8 cellular contexts compared by ENCODE assay signal in the genomic region with DNA sequence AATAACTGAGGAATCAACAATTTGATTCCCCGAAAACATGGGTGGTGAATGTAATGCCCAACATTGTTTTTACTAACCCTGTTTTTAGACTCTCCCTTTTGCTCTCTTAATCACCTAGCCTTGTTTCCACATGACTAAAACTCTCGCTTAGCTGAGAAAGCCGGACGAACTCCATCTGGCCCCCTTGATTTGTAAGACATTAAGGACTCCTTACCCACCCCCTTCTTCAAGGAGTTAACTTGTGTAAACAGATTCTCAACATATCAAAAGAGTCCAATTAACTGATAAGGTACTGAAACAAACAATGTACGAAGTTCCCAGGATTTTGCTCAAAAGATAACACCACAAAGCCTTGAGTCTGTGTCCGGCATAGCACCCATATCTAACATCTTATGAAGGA.
DNase-seq lines count a peak whose midpoint lies in the region; ATAC-seq, FAIRE-seq and TF ChIP-seq lines count a peak whose summit lies in the region.
"Not testable (repeated sequence)": the region's sequence is repeated elsewhere in the genome, so short reads cannot be mapped to it uniquely, and the experiment has no call there.

No MANE protein-coding gene starts in this region.

- not testable (repeated sequence) for H2AFZ ChIP-seq in GM23338; neural progenitor cell (replicated peaks)

- H4K20me1 ChIP-seq in GM23338 (replicated peaks; ENCODE audit: insufficient read depth): peaks cover 12% of the 10 kb centered on the region
- H4K20me1 ChIP-seq in neural progenitor cell (ENCODE audit: low read depth): not testable (repeated sequence)

- H3K9me3 ChIP-seq in HUES64 (ENCODE audit: insufficient read depth, low read depth, low read length); neural progenitor cell (ENCODE audit: low read depth): not testable (repeated sequence)
- H3K9me3 ChIP-seq in endodermal cell (ENCODE audit: control insufficient read depth, low read length): peaks cover 46% of the 10 kb centered on the region

- H3K27ac Mint-ChIP-seq in GM23338, WTC11, neural progenitor cell: not testable (repeated sequence)
- H3K27ac Mint-ChIP-seq in endodermal cell (peak overlapping the region; percentile 59), mesothelial cell of epicardium (peak overlapping the region; percentile 54), progenitor cell of endocrine pancreas (peak overlapping the region; percentile 25)

- H3K27me3 ChIP-seq in GM23338 (ENCODE audit: insufficient read depth) (peaks cover 73% of the 10 kb centered on the region), HUES64 (ENCODE audit: insufficient read depth, low read length) (peaks cover 59% of the 10 kb centered on the region)
- H3K27me3 ChIP-seq in endodermal cell (ENCODE audit: control insufficient read depth, insufficient read depth, low read length, poor library complexity, severe bottlenecking); neural progenitor cell: not testable (repeated sequence)

- H3K4me1 ChIP-seq in GM23338 (ENCODE audit: insufficient read depth) (peaks cover 37% of the 10 kb centered on the region), HUES64 (ENCODE audit: insufficient read depth, low read length) (peaks cover 60% of the 10 kb centered on the region), neural progenitor cell (peaks cover 18% of the 10 kb centered on the region)
- H3K4me1 ChIP-seq in endodermal cell (ENCODE audit: control insufficient read depth, insufficient read depth, low read length): not testable (repeated sequence)

- not testable (repeated sequence) for H3K9ac ChIP-seq in HUES64 (ENCODE audit: low read depth, low read length); endodermal cell (ENCODE audit: extremely low read depth, low read length, poor library complexity, severe bottlenecking); neural progenitor cell

- peaks cover 56% of the 10 kb centered on the region for H3K27me3 Mint-ChIP-seq in GM23338 (ENCODE audit: insufficient read depth, low read depth, poor library complexity)
- peaks cover 97% of the 10 kb centered on the region for H3K27me3 Mint-ChIP-seq in WTC11 (ENCODE audit: low read depth)
- peaks cover 50% of the 10 kb centered on the region for H3K27me3 Mint-ChIP-seq in endodermal cell (ENCODE audit: insufficient read depth)
- not testable (repeated sequence) for H3K27me3 Mint-ChIP-seq in mesothelial cell of epicardium (ENCODE audit: low read depth); neural progenitor cell (ENCODE audit: insufficient read depth, low read depth); progenitor cell of endocrine pancreas

- not testable (repeated sequence) for H3K36me3 ChIP-seq in GM23338 (ENCODE audit: insufficient read depth); HUES64 (ENCODE audit: insufficient read depth, low read length); neural progenitor cell
- H3K36me3 ChIP-seq in endodermal cell (ENCODE audit: control insufficient read depth, insufficient read depth, low read length): peaks cover 47% of the 10 kb centered on the region

- not testable (repeated sequence) for H3F3A ChIP-seq in GM23338 (replicated peaks; ENCODE audit: low read depth); neural progenitor cell (ENCODE audit: low read depth)

- WGBS in HUES64: 13% methylated on average over 5 of the region's 6 CpGs
- 11 to 22% methylated on average over 2 to 4 of the region's 6 CpGs for WGBS in endodermal cell (ENCODE audit: insufficient coverage in 1 of 2, insufficient read length in 1 of 2), 2 experiments

- H3K4me1 Mint-ChIP-seq in GM23338: peaks cover 52% of the 10 kb centered on the region
- peaks cover 82% of the 10 kb centered on the region for H3K4me1 Mint-ChIP-seq in WTC11
- H3K4me1 Mint-ChIP-seq in endodermal cell: peaks cover 63% of the 10 kb centered on the region
- peaks cover 20% of the 10 kb centered on the region for H3K4me1 Mint-ChIP-seq in mesothelial cell of epicardium
- peaks cover 14% of the 10 kb centered on the region for H3K4me1 Mint-ChIP-seq in neural progenitor cell
- peaks cover 26% of the 10 kb centered on the region for H3K4me1 Mint-ChIP-seq in progenitor cell of endocrine pancreas (ENCODE audit: low read depth)

- CTCF ChIA-PET in WTC11 (lab: Charles Lee): interaction anchor here (1.2 kb wide), 1 partner anchor 11 kb away, joined by 6 read pairs; no protein-coding TSS in a partner anchor

- FAIRE-seq in islet of Langerhans (lab: Jason Lieb, UNC): peak; percentile 76

- peak; percentile 45 for DNase-seq in GM23338 (ENCODE audit: low spot score)
- DNase-seq in WTC11 (ENCODE audit: low spot score); endodermal cell; mesothelial cell of epicardium (ENCODE audit: low spot score in 2 of 2, unreplicated experiment in 2 of 2); neural progenitor cell (ENCODE audit: low spot score); progenitor cell of endocrine pancreas (ENCODE audit: low spot score, unreplicated experiment): not testable (repeated sequence)

- not testable (repeated sequence) for H3K9me2 ChIP-seq in GM23338 (ENCODE audit: insufficient read depth)

- ATAC-seq in GM23338: peak; percentile 36
- ATAC-seq in WTC11: not testable (repeated sequence)

- H3K9me3 Mint-ChIP-seq in GM23338; WTC11; progenitor cell of endocrine pancreas (ENCODE audit: low read depth): not testable (repeated sequence)
- peaks cover 50% of the 10 kb centered on the region for H3K9me3 Mint-ChIP-seq in endodermal cell
- H3K9me3 Mint-ChIP-seq in mesothelial cell of epicardium: peaks cover 49% of the 10 kb centered on the region
- peaks cover 53% of the 10 kb centered on the region for H3K9me3 Mint-ChIP-seq in neural progenitor cell

- H3K4me3 Mint-ChIP-seq in GM23338: peak overlapping the region; percentile 48
- H3K4me3 Mint-ChIP-seq in WTC11: peak overlapping the region; percentile 52
- H3K4me3 Mint-ChIP-seq in endodermal cell: peak overlapping the region; percentile 12
- H3K4me3 Mint-ChIP-seq in mesothelial cell of epicardium; neural progenitor cell; progenitor cell of endocrine pancreas (ENCODE audit: low read depth): not testable (repeated sequence)

- peak overlapping the region; percentile 46; the same call in 1 of the 2 replicates for H3K4me2 ChIP-seq in GM23338
- peak overlapping the region; percentile 21 for H3K4me2 ChIP-seq in neural progenitor cell

- H3K4me3 ChIP-seq in GM23338 (0 out of 2 replicates have a peak overlapping the region, but pooled peaks have one; percentile 5), HUES64 (ENCODE audit: low read length) (peak overlapping the region; percentile 21; the same call in 1 of the 2 replicates), endodermal cell (ENCODE audit: low read length) (peak overlapping the region; percentile 24)
- H3K4me3 ChIP-seq in neural progenitor cell: not testable (repeated sequence)

- not testable (repeated sequence) for H3K79me2 ChIP-seq in GM23338 (replicated peaks; ENCODE audit: insufficient read depth); neural progenitor cell (ENCODE audit: low read depth)

- POLR2A ChIA-PET in WTC11 (lab: Charles Lee): not testable (repeated sequence)

- not testable (repeated sequence) for H3K27ac ChIP-seq in GM23338 (ENCODE audit: low read depth); HUES64 (ENCODE audit: low read depth, low read length); endodermal cell (ENCODE audit: low read depth, low read length); neural progenitor cell

- not testable (repeated sequence) for TF ChIP-seq CTCF in GM23338 (conservative IDR thresholded peaks at IDR 0.05; ENCODE audit: low read depth in 2 of 2); WTC11 (IDR thresholded peaks at IDR 0.05); endodermal cell (conservative IDR thresholded peaks at IDR 0.05); mesothelial cell of epicardium (IDR thresholded peaks at IDR 0.05; ENCODE audit: unreplicated experiment); neural progenitor cell (IDR thresholded peaks at IDR 0.05); progenitor cell of endocrine pancreas (IDR thresholded peaks at IDR 0.05; ENCODE audit: unreplicated experiment)

- H3K36me3 Mint-ChIP-seq in GM23338 (ENCODE audit: low read depth); WTC11; neural progenitor cell; progenitor cell of endocrine pancreas (ENCODE audit: insufficient read depth): not testable (repeated sequence)
- H3K36me3 Mint-ChIP-seq in endodermal cell (ENCODE audit: low read depth) (peaks cover 63% of the 10 kb centered on the region), mesothelial cell of epicardium (peaks cover 11% of the 10 kb centered on the region)

TF ChIP-seq in GM23338, 12 proteins besides CTCF, POLR2A, EP300 and RAD21:
- TF ChIP-seq NANOG (IDR thresholded peaks at IDR 0.05; ENCODE audit: borderline replicate concordance): peak; percentile 52; the same call in 1 of the 2 replicates
